In genomic region chr20:2485080-2485479, GRCh38 we compare ENCODE assay signal across 33 cellular contexts. TPM values are rescaled to one million over a fixed set of nuclear protein-coding genes. Genes with fewer than 3 reads are reported as not detected.
"Had no signal": no experiment of that assay in that cellular context is flagged by ENCODE, and none has a peak within 500 bp of the region (broad histone marks: within the 10 kb centered on the region; RNA-seq: fewer than 3 reads in every experiment).

No MANE protein-coding gene starts in this region.

- H3K27me3 ChIP-seq: adrenal gland, body of pancreas, esophagus muscularis mucosa, foreskin keratinocyte, gastrocnemius medialis, heart right ventricle had no signal

- DNase-seq: activated B cell treated with CpG ODN at 0.5 μM for 24 hours; activated CD4-positive, alpha-beta T cell treated with anti-CD3 and anti-CD28 coated beads for 48 hours; activated CD4-positive, alpha-beta T cell treated with anti-CD3 and anti-CD28 coated beads, Interleukin-2, amount 50 U/mL, for 1 hour; activated CD4-positive, alpha-beta T cell treated with anti-CD3 and anti-CD28 coated beads, Interleukin-2, amount 50 U/mL, for 48 hours; activated CD8-positive, alpha-beta memory T cell treated with anti-CD3 and anti-CD28 coated beads for 24 hours; activated CD8-positive, alpha-beta T cell treated with anti-CD3 and anti-CD28 coated beads for 36 hours; activated effector memory CD4-positive, alpha-beta T cell treated with Interleukin-2 at 50 U/mL for 16 hours; activated gamma-delta T cell treated with Interleukin-2 at 50 U/mL for 16 hours; activated naive CD4-positive, alpha-beta T cell treated with anti-CD3 and anti-CD28 coated beads for 36 hours; activated naive CD8-positive, alpha-beta T cell treated with anti-CD3 and anti-CD28 coated beads for 36 hours; activated naive CD8-positive, alpha-beta T cell treated with anti-CD3 and anti-CD28 coated beads, Interleukin-2, amount 50 U/mL, for 24 hours; activated T-cell treated with anti-CD3 and anti-CD28 coated beads, Interleukin-2, amount 50 U/mL, for 4 hours; adrenal gland; amygdala; aorta; body of pancreas; caudate nucleus; cortex of kidney; dermis blood vessel endothelial cell; effector CD4-positive, alpha-beta T cell; effector memory CD8-positive, alpha-beta T cell; erythroblast; foreskin keratinocyte; gastrocnemius medialis; T-helper 17 cell; T1000; WERI-Rb-1 had no signal

- H3K27ac ChIP-seq: adrenal gland, body of pancreas, foreskin keratinocyte, gastrocnemius medialis, WERI-Rb-1 had no signal

- FAIRE-seq: colon had no signal

- H3K9me3 ChIP-seq: adrenal gland, body of pancreas, esophagus muscularis mucosa, gastrocnemius medialis had no signal

- H3K4me3 ChIP-seq: adrenal gland, body of pancreas, esophagus muscularis mucosa, gastrocnemius medialis, heart right ventricle had no signal

- ATAC-seq: activated CD4-positive, CD25-positive, alpha-beta regulatory T cell treated with anti-CD3 and anti-CD28 coated beads, Interleukin-2, amount 50 U/mL, for 24 hours; activated CD8-positive, alpha-beta T cell treated with anti-CD3 and anti-CD28 coated beads for 36 hours; activated naive CD8-positive, alpha-beta T cell treated with anti-CD3 and anti-CD28 coated beads, Interleukin-2, amount 50 U/mL, for 24 hours; activated T-cell treated with anti-CD3 and anti-CD28 coated beads, Interleukin-2, amount 50 U/mL, for 4 hours; activated T-helper 17 cell treated with anti-CD3 and anti-CD28 coated beads, Interleukin-2, amount 50 U/mL, for 72 hours; body of pancreas; effector memory CD8-positive, alpha-beta T cell; foreskin keratinocyte; gastrocnemius medialis; T-helper 17 cell had no signal

- H3K4me1 ChIP-seq: adrenal gland, body of pancreas, foreskin keratinocyte, gastrocnemius medialis had no signal

RNA-seq across cellular contexts. Expression of gene TMC2, which starts 51.3 kb away (rescaled TPM):
- total RNA-seq: activated B cell treated with CpG ODN at 0.5 μM for 24 hours; activated CD8-positive, alpha-beta T cell treated with anti-CD3 and anti-CD28 coated beads for 36 hours; activated naive CD4-positive, alpha-beta T cell treated with anti-CD3 and anti-CD28 coated beads for 36 hours; activated naive CD8-positive, alpha-beta T cell treated with anti-CD3 and anti-CD28 coated beads for 36 hours; activated T-cell treated with anti-CD3 and anti-CD28 coated beads, Interleukin-2, amount 50 U/mL, for 4 hours; activated T-helper 17 cell treated with anti-CD3 and anti-CD28 coated beads, Interleukin-2, amount 50 U/mL, for 72 hours; chondrocyte; dermis blood vessel endothelial cell; foreskin keratinocyte; T-helper 17 cell had no signal
- polyA plus RNA-seq: foreskin keratinocyte, heart right ventricle had no signal
